8 cellular contexts compared by ENCODE assay signal in genomic region chr4:177596035-177596434, GRCh38.
DNase-seq lines count a peak whose midpoint lies in the region; ATAC-seq lines count a peak whose summit lies in the region.

No MANE protein-coding gene starts in this region.

- ATAC-seq in HG03342 (IDR thresholded peaks at IDR 0.05; ENCODE audit: unreplicated experiment) = peak; percentile 50
- ATAC-seq in activated T-cell treated with anti-CD3 and anti-CD28 coated beads, Interleukin-2, amount 50 U/mL, for 4 hours = peak; percentile 82 to 88

- no peaks in the 10 kb centered on the region for H3K36me3 Mint-ChIP-seq in activated T-cell treated with anti-CD3 and anti-CD28 coated beads, Interleukin-2, amount 50 U/mL, for 4 hours (ENCODE audit: insufficient read depth)

- no peaks in the 10 kb centered on the region for H3K4me1 Mint-ChIP-seq in activated T-cell treated with anti-CD3 and anti-CD28 coated beads, Interleukin-2, amount 50 U/mL, for 4 hours (ENCODE audit: low read depth)

- no peak overlapping the region for H3K4me3 Mint-ChIP-seq in activated T-cell treated with anti-CD3 and anti-CD28 coated beads, Interleukin-2, amount 50 U/mL, for 4 hours

- no peaks in the 10 kb centered on the region for H3K27me3 Mint-ChIP-seq in activated T-cell treated with anti-CD3 and anti-CD28 coated beads, Interleukin-2, amount 50 U/mL, for 4 hours (ENCODE audit: low read depth)

- DNase-seq in A172 (ENCODE audit: low spot score) (peak; percentile 87), islet precursor cell (peak; percentile 99), ureter (ENCODE audit: low spot score) (peak; percentile 45), NCI-H1930 (lab: John Stamatoyannopoulos, UW) (no peak), NCI-H345 (lab: John Stamatoyannopoulos, UW) (no peak), mesenteric fat pad (ENCODE audit: low spot score) (no peak)
- DNase-seq in activated T-cell treated with anti-CD3 and anti-CD28 coated beads, Interleukin-2, amount 50 U/mL, for 4 hours = no peak

- H3K9me3 Mint-ChIP-seq in activated T-cell treated with anti-CD3 and anti-CD28 coated beads, Interleukin-2, amount 50 U/mL, for 4 hours = no peaks in the 10 kb centered on the region

Comparison
In these comparisons a context has a peak if more than half of its experiments do, and no peak if none do; other contexts are left out.
1. DNase-seq: peak in A172 (single experiment), islet precursor cell (single experiment) and ureter (single experiment); none in activated T-cell treated with anti-CD3 and anti-CD28 coated beads, Interleukin-2, amount 50 U/mL, for 4 hours (single experiment), NCI-H1930 (0 of 2), NCI-H345 (single experiment) and mesenteric fat pad (single experiment).